1 cellular context compared by ENCODE assay signal in the genomic region with DNA sequence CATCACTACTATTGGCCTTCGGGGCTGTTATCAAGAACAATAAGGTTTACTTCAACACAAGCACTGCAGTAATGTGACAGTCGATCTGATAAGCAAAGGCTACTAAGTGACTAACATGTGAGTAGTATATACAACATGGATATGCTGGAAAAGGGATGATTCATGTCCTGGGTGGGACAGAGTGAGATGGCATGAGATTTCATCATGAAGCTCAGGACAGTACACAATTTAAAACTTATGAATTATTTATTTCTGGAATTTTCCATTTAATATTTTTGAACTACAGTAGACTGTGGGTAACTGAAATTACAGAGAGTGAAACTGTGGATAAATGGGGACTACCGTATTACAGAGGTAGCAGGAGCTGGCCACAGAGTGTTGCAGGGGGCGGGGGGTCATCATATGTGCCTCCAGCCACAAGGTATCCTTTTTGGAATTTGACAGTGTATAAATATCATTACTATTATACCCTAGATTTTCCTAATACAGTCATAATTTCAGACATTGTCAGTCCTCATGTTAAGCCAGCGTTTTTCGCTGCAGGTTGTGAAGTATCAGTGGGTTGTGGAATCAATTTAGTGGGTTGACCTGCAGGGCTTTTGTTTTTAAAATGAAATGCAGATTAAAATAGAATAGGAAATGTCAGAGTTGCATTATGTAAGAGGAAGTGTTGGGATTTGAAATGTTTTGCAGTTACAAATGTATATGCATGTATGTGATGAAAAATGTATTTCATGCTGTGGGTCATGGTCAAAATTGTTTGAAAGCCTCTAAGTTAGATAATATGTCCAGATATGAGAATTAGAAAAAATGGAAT.
TF ChIP-seq lines count a peak whose summit lies in the region.

No MANE protein-coding gene starts in this region.

TF ChIP-seq in K562, 482 proteins besides CTCF, POLR2A, EP300 and RAD21 (continued from another document and continues in another):
- TF ChIP-seq BRD9 (IDR thresholded peaks at IDR 0.05; ENCODE audit: low read depth, partially characterized antibody) (peak; percentile 91), MTA2 (IDR thresholded peaks at IDR 0.05; ENCODE audit: low read depth) (peak; percentile 38; the same call in 1 of the 2 replicates), NCOR1 (IDR thresholded peaks at IDR 0.05) (peak; percentile 50), TEAD4 (IDR thresholded peaks at IDR 0.05; ENCODE audit: low read length) (peak; percentile 80), TEAD4 (CRISPR knock-in tag; IDR thresholded peaks at IDR 0.05; ENCODE audit: borderline replicate concordance) (no peak), HNRNPK (IDR thresholded peaks at IDR 0.05; ENCODE audit: low read depth, low read length, poor library complexity, severe bottlenecking) (no peak), EHMT2 (IDR thresholded peaks at IDR 0.05) (no peak), SMAD1 (IDR thresholded peaks at IDR 0.05; ENCODE audit: low read depth, low read length, partially characterized antibody) (no peak), CBFA2T2 (conservative IDR thresholded peaks at IDR 0.05) (peak; percentile 34), SMARCE1 (IDR thresholded peaks at IDR 0.05) (peak; percentile 91), RBFOX2 (IDR thresholded peaks at IDR 0.05; ENCODE audit: low read depth, low read length) (0 out of 2 replicates have a peak, but pooled peaks have one; percentile 11), MAFF (IDR thresholded peaks at IDR 0.05; ENCODE audit: low read length) (no peak), ZNF79 (CRISPR knock-in tag; IDR thresholded peaks at IDR 0.05; ENCODE audit: low read depth) (no peak), BRD4 (IDR thresholded peaks at IDR 0.05) (0 out of 2 replicates have a peak, but pooled peaks have one; percentile 41), SRSF7 (optimal IDR thresholded peaks at IDR 0.05; ENCODE audit: low read depth, low read length) (no peak), HEY1 (CRISPR knock-in tag; IDR thresholded peaks at IDR 0.05; ENCODE audit: borderline replicate concordance) (no peak), ZNF282 (CRISPR knock-in tag; IDR thresholded peaks at IDR 0.05) (no peak), NFRKB (IDR thresholded peaks at IDR 0.05; ENCODE audit: low read depth) (peak; percentile 84; the same call in 1 of the 2 replicates), FOXK2 (conservative IDR thresholded peaks at IDR 0.05 in 1 of 2, IDR thresholded peaks at IDR 0.05 in 1 of 2; ENCODE audit: low read depth in 2 of 2) (peak; percentile 87 to 89), SMARCC2 (IDR thresholded peaks at IDR 0.05; ENCODE audit: low read depth) (peak; percentile 65; the same call in 1 of the 2 replicates), FOXK1 (CRISPR knock-in tag; IDR thresholded peaks at IDR 0.05; ENCODE audit: borderline replicate concordance) (no peak), SMARCA4 (IDR thresholded peaks at IDR 0.05) (peak; percentile 93), ZNF436 (CRISPR knock-in tag; IDR thresholded peaks at IDR 0.05) (no peak), GATA2 (CRISPR knock-in tag; IDR thresholded peaks at IDR 0.05) (peak; percentile 61), POLR2H (tag; IDR thresholded peaks at IDR 0.05; ENCODE audit: low read depth) (peak; percentile 30; the same call in 1 of the 2 replicates), ZEB2 (IDR thresholded peaks at IDR 0.05) (no peak), KLF13 (tag; IDR thresholded peaks at IDR 0.05; ENCODE audit: borderline replicate concordance, low read depth) (no peak), NCOA1 (IDR thresholded peaks at IDR 0.05; ENCODE audit: low read depth) (peak; percentile 49; the same call in 1 of the 2 replicates), HLTF (IDR thresholded peaks at IDR 0.05) (no peak), FIP1L1 (IDR thresholded peaks at IDR 0.05; ENCODE audit: low read depth, low read length, poor library complexity, severe bottlenecking) (no peak), CEBPB (tag; IDR thresholded peaks at IDR 0.05) (peak; percentile 62), NCOA2 (IDR thresholded peaks at IDR 0.05; ENCODE audit: partially characterized antibody in 2 of 2) (peak in 1 of 2 experiments; percentile 57), DDX20 (tag; IDR thresholded peaks at IDR 0.05; ENCODE audit: low read depth) (peak; percentile 32; the same call in 1 of the 2 replicates), TCF3 (CRISPR knock-in tag; IDR thresholded peaks at IDR 0.05) (peak; percentile 72), BHLHE40 (IDR thresholded peaks at IDR 0.05; ENCODE audit: low read length) (peak; percentile 81; the same call in 1 of the 2 replicates), TBP (optimal IDR thresholded peaks at IDR 0.05; ENCODE audit: low read depth, low read length) (no peak), MTA3 (IDR thresholded peaks at IDR 0.05; ENCODE audit: borderline replicate concordance) (peak; percentile 51; the same call in 1 of the 2 replicates), C11orf30 (IDR thresholded peaks at IDR 0.05; ENCODE audit: low read depth) (peak; percentile 50; the same call in 1 of the 2 replicates)
- TF ChIP-seq, protein P1, sequence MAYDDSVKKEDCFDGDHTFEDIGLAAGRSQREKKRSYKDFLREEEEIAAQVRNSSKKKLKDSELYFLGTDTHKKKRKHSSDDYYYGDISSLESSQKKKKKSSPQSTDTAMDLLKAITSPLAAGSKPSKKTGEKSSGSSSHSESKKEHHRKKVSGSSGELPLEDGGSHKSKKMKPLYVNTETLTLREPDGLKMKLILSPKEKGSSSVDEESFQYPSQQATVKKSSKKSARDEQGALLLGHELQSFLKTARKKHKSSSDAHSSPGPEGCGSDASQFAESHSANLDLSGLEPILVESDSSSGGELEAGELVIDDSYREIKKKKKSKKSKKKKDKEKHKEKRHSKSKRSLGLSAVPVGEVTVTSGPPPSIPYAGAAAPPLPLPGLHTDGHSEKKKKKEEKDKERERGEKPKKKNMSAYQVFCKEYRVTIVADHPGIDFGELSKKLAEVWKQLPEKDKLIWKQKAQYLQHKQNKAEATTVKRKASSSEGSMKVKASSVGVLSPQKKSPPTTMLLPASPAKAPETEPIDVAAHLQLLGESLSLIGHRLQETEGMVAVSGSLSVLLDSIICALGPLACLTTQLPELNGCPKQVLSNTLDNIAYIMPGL (CRISPR knock-in tag; IDR thresholded peaks at IDR 0.05), result no peak
- TF ChIP-seq, protein P2, sequence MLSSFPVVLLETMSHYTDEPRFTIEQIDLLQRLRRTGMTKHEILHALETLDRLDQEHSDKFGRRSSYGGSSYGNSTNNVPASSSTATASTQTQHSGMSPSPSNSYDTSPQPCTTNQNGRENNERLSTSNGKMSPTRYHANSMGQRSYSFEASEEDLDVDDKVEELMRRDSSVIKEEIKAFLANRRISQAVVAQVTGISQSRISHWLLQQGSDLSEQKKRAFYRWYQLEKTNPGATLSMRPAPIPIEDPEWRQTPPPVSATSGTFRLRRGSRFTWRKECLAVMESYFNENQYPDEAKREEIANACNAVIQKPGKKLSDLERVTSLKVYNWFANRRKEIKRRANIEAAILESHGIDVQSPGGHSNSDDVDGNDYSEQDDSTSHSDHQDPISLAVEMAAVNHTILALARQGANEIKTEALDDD (IDR thresholded peaks at IDR 0.05), result peak; percentile 91
- TF ChIP-seq, protein P3, sequence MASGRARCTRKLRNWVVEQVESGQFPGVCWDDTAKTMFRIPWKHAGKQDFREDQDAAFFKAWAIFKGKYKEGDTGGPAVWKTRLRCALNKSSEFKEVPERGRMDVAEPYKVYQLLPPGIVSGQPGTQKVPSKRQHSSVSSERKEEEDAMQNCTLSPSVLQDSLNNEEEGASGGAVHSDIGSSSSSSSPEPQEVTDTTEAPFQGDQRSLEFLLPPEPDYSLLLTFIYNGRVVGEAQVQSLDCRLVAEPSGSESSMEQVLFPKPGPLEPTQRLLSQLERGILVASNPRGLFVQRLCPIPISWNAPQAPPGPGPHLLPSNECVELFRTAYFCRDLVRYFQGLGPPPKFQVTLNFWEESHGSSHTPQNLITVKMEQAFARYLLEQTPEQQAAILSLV (tag; IDR thresholded peaks at IDR 0.05), result peak; percentile 56; the same call in 1 of the 2 replicates
- TF ChIP-seq, protein P4, sequence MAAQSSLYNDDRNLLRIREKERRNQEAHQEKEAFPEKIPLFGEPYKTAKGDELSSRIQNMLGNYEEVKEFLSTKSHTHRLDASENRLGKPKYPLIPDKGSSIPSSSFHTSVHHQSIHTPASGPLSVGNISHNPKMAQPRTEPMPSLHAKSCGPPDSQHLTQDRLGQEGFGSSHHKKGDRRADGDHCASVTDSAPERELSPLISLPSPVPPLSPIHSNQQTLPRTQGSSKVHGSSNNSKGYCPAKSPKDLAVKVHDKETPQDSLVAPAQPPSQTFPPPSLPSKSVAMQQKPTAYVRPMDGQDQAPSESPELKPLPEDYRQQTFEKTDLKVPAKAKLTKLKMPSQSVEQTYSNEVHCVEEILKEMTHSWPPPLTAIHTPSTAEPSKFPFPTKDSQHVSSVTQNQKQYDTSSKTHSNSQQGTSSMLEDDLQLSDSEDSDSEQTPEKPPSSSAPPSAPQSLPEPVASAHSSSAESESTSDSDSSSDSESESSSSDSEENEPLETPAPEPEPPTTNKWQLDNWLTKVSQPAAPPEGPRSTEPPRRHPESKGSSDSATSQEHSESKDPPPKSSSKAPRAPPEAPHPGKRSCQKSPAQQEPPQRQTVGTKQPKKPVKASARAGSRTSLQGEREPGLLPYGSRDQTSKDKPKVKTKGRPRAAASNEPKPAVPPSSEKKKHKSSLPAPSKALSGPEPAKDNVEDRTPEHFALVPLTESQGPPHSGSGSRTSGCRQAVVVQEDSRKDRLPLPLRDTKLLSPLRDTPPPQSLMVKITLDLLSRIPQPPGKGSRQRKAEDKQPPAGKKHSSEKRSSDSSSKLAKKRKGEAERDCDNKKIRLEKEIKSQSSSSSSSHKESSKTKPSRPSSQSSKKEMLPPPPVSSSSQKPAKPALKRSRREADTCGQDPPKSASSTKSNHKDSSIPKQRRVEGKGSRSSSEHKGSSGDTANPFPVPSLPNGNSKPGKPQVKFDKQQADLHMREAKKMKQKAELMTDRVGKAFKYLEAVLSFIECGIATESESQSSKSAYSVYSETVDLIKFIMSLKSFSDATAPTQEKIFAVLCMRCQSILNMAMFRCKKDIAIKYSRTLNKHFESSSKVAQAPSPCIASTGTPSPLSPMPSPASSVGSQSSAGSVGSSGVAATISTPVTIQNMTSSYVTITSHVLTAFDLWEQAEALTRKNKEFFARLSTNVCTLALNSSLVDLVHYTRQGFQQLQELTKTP (IDR thresholded peaks at IDR 0.05; ENCODE audit: low read depth in 1 of 2, partially characterized antibody in 2 of 2), result peak in 1 of 2 experiments; percentile 20
- TF ChIP-seq, protein P5, sequence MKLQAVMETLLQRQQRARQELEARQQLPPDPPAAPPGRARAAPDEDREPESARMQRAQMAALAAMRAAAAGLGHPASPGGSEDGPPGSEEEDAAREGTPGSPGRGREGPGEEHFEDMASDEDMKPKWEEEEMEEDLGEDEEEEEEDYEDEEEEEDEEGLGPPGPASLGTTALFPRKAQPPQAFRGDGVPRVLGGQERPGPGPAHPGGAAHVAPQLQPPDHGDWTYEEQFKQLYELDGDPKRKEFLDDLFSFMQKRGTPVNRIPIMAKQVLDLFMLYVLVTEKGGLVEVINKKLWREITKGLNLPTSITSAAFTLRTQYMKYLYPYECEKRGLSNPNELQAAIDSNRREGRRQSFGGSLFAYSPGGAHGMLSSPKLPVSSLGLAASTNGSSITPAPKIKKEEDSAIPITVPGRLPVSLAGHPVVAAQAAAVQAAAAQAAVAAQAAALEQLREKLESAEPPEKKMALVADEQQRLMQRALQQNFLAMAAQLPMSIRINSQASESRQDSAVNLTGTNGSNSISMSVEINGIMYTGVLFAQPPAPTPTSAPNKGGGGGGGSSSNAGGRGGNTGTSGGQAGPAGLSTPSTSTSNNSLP (IDR thresholded peaks at IDR 0.05; ENCODE audit: borderline replicate concordance, low read depth, low read length), result peak; percentile 87; the same call in 1 of the 2 replicates
- TF ChIP-seq, protein P6, sequence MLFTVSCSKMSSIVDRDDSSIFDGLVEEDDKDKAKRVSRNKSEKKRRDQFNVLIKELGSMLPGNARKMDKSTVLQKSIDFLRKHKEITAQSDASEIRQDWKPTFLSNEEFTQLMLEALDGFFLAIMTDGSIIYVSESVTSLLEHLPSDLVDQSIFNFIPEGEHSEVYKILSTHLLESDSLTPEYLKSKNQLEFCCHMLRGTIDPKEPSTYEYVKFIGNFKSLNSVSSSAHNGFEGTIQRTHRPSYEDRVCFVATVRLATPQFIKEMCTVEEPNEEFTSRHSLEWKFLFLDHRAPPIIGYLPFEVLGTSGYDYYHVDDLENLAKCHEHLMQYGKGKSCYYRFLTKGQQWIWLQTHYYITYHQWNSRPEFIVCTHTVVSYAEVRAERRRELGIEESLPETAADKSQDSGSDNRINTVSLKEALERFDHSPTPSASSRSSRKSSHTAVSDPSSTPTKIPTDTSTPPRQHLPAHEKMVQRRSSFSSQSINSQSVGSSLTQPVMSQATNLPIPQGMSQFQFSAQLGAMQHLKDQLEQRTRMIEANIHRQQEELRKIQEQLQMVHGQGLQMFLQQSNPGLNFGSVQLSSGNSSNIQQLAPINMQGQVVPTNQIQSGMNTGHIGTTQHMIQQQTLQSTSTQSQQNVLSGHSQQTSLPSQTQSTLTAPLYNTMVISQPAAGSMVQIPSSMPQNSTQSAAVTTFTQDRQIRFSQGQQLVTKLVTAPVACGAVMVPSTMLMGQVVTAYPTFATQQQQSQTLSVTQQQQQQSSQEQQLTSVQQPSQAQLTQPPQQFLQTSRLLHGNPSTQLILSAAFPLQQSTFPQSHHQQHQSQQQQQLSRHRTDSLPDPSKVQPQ (CRISPR knock-in tag; IDR thresholded peaks at IDR 0.05; ENCODE audit: borderline replicate concordance), result no peak
- TF ChIP-seq, protein P7, sequence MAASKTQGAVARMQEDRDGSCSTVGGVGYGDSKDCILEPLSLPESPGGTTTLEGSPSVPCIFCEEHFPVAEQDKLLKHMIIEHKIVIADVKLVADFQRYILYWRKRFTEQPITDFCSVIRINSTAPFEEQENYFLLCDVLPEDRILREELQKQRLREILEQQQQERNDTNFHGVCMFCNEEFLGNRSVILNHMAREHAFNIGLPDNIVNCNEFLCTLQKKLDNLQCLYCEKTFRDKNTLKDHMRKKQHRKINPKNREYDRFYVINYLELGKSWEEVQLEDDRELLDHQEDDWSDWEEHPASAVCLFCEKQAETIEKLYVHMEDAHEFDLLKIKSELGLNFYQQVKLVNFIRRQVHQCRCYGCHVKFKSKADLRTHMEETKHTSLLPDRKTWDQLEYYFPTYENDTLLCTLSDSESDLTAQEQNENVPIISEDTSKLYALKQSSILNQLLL (CRISPR knock-in tag; IDR thresholded peaks at IDR 0.05; ENCODE audit: borderline replicate concordance), result no peak
- TF ChIP-seq, protein P8, sequence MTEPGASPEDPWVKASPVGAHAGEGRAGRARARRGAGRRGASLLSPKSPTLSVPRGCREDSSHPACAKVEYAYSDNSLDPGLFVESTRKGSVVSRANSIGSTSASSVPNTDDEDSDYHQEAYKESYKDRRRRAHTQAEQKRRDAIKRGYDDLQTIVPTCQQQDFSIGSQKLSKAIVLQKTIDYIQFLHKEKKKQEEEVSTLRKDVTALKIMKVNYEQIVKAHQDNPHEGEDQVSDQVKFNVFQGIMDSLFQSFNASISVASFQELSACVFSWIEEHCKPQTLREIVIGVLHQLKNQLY (CRISPR knock-in tag; conservative IDR thresholded peaks at IDR 0.05), result no peak
- TF ChIP-seq, protein P9, sequence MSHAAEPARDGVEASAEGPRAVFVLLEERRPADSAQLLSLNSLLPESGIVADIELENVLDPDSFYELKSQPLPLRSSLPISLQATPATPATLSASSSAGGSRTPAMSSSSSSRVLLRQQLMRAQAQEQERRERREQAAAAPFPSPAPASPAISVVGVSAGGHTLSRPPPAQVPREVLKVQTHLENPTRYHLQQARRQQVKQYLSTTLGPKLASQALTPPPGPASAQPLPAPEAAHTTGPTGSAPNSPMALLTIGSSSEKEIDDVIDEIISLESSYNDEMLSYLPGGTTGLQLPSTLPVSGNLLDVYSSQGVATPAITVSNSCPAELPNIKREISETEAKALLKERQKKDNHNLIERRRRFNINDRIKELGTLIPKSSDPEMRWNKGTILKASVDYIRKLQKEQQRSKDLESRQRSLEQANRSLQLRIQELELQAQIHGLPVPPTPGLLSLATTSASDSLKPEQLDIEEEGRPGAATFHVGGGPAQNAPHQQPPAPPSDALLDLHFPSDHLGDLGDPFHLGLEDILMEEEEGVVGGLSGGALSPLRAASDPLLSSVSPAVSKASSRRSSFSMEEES (CRISPR knock-in tag; IDR thresholded peaks at IDR 0.05), result no peak
